Comparison of ENCODE assay signal across 10 cellular contexts in genomic region chr4:2858451-2859217, GRCh38. TPM values are rescaled to one million over a fixed set of nuclear protein-coding genes. Genes with fewer than 3 reads are reported as not detected.
A peak's percentile ranks its signal among the peaks of the same experiment; 100 is the strongest.
DNase-seq lines count a peak whose midpoint lies in the region; ATAC-seq and TF ChIP-seq lines count a peak whose summit lies in the region.
"Had no signal": no experiment of that assay in that cellular context is flagged by ENCODE, and none has a peak within 500 bp of the region (broad histone marks: within the 10 kb centered on the region; RNA-seq: fewer than 3 reads in every experiment).

No MANE protein-coding gene starts in this region.

- no peak overlapping the region for H3K9ac ChIP-seq in mammary epithelial cell (ENCODE audit: insufficient read depth, low read length)

- no peaks in the 10 kb centered on the region for H3K27me3 Mint-ChIP-seq in activated naive CD4-positive, alpha-beta T cell treated with anti-CD3 and anti-CD28 coated beads, Interleukin-2, amount 50 U/mL, for 24 hours

- peaks cover 1% of the 10 kb centered on the region for H3K36me3 Mint-ChIP-seq in activated naive CD4-positive, alpha-beta T cell treated with anti-CD3 and anti-CD28 coated beads, Interleukin-2, amount 50 U/mL, for 24 hours
- H3K36me3 Mint-ChIP-seq in activated naive CD4-positive, alpha-beta T cell treated with anti-CD3 and anti-CD28 coated beads, Interleukin-2, amount 50 U/mL, for 72 hours: peaks cover 7 to 32% of the 10 kb centered on the region in 2 donors

- H3K4me1 ChIP-seq in mammary epithelial cell (ENCODE audit: insufficient read depth, low read length): no peaks in the 10 kb centered on the region
- H3K4me1 ChIP-seq in lower lobe of right lung: peaks cover 94% of the 10 kb centered on the region
- peaks cover 76% of the 10 kb centered on the region for H3K4me1 ChIP-seq in upper lobe of right lung

- H3K4me3 Mint-ChIP-seq in activated naive CD4-positive, alpha-beta T cell treated with anti-CD3 and anti-CD28 coated beads, Interleukin-2, amount 50 U/mL, for 24 hours: no peak overlapping the region

- no peaks in the 10 kb centered on the region for H4K20me1 ChIP-seq in mammary epithelial cell (ENCODE audit: insufficient read depth, low read length)

- ATAC-seq in activated naive CD4-positive, alpha-beta T cell treated with anti-CD3 and anti-CD28 coated beads, Interleukin-2, amount 50 U/mL, for 72 hours: no peak
- no peak for ATAC-seq in lower lobe of right lung
- peak; percentile 36 for ATAC-seq in upper lobe of right lung
- ATAC-seq in GM18909 (IDR thresholded peaks at IDR 0.05; ENCODE audit: poor library complexity, unreplicated experiment): no peak
- ATAC-seq: A549 had no signal

- in situ Hi-C loops in mammary epithelial cell (cut with MboI; ENCODE audit: low sequenced_read_pairs in 2 of 2): no loop called here

- CTCF ChIA-PET in mammary epithelial cell (lab: Charles Lee; ENCODE audit: low non-redundant PET): no interaction called here

- peak overlapping the region; percentile 76 for H3K27ac Mint-ChIP-seq in activated naive CD4-positive, alpha-beta T cell treated with anti-CD3 and anti-CD28 coated beads, Interleukin-2, amount 50 U/mL, for 24 hours
- no peak overlapping the region for H3K27ac Mint-ChIP-seq in activated naive CD4-positive, alpha-beta T cell treated with anti-CD3 and anti-CD28 coated beads, Interleukin-2, amount 50 U/mL, for 72 hours

- no peak overlapping the region for H3K27ac ChIP-seq in mammary epithelial cell (ENCODE audit: insufficient read depth, low read depth, low read length)
- peak overlapping the region; percentile 56 for H3K27ac ChIP-seq in lower lobe of right lung
- peak overlapping the region; percentile 49 for H3K27ac ChIP-seq in upper lobe of right lung
- H3K27ac ChIP-seq: A549 had no signal

- dilution Hi-C loops in mammary epithelial cell (cut with HindIII; ENCODE audit: low sequenced_read_pairs): no loop called here

- no TSS peak for BruUV-seq in mammary epithelial cell (replicated peaks; lab: Mats Ljungman, UMichigan)

- H3K9me3 ChIP-seq in mammary epithelial cell (replicated peaks; ENCODE audit: insufficient read depth, low read length) (no peaks in the 10 kb centered on the region), lower lobe of right lung (no peaks in the 10 kb centered on the region), upper lobe of right lung (no peaks in the 10 kb centered on the region)
- H3K9me3 ChIP-seq: A549 had no signal

- TF ChIP-seq CTCF in mammary epithelial cell (conservative IDR thresholded peaks at IDR 0.05 in 1 of 2, IDR thresholded peaks at IDR 0.05 in 1 of 2; ENCODE audit: extremely low read depth in 1 of 2, insufficient read depth in 1 of 2, low read depth in 1 of 2, low read length in 2 of 2) (no peak), lower lobe of right lung (IDR thresholded peaks at IDR 0.05) (no peak), upper lobe of right lung (IDR thresholded peaks at IDR 0.05) (no peak)

- no peaks in the 10 kb centered on the region for H3K9me3 Mint-ChIP-seq in activated naive CD4-positive, alpha-beta T cell treated with anti-CD3 and anti-CD28 coated beads, Interleukin-2, amount 50 U/mL, for 24 hours
- H3K9me3 Mint-ChIP-seq in activated naive CD4-positive, alpha-beta T cell treated with anti-CD3 and anti-CD28 coated beads, Interleukin-2, amount 50 U/mL, for 72 hours: no peaks in the 10 kb centered on the region

- no peak overlapping the region for H2AFZ ChIP-seq in mammary epithelial cell (ENCODE audit: low read depth, low read length)

- no peak overlapping the region for H3K4me3 ChIP-seq in mammary epithelial cell (replicated peaks in 1 of 3; ENCODE audit: insufficient read depth in 1 of 3, low read depth in 2 of 3, low read length in 3 of 3)
- no peak overlapping the region for H3K4me3 ChIP-seq in lower lobe of right lung
- H3K4me3 ChIP-seq in upper lobe of right lung: no peak overlapping the region
- H3K4me3 ChIP-seq: A549 had no signal

- no peak for DNase-seq in activated naive CD4-positive, alpha-beta T cell treated with anti-CD3 and anti-CD28 coated beads, Interleukin-2, amount 50 U/mL, for 72 hours (ENCODE audit: low spot score in 2 of 2)
- DNase-seq in mammary epithelial cell: peak; percentile 11
- DNase-seq in lower lobe of right lung: no peak
- DNase-seq in upper lobe of right lung: no peak
- DNase-seq in NCI-H345 treated with DMSO at 0.1 percent for 48 hours (lab: John Stamatoyannopoulos, UW; ENCODE audit: unreplicated experiment): no peak
- DNase-seq in HT-29 (ENCODE audit: low spot score): no peak
- DNase-seq: NCI-H1417 treated with DMSO at 0.1 percent for 48 hours had no signal

- no peak overlapping the region for H3K4me2 ChIP-seq in mammary epithelial cell (ENCODE audit: insufficient read depth, low read depth, low read length)
- H3K4me2 ChIP-seq: A549 had no signal

- 92% methylated on average over 7 of the region's 7 CpGs for WGBS in mammary epithelial cell (ENCODE audit: low coverage, missing lambda C conversion rate)

- H3K79me2 ChIP-seq in mammary epithelial cell (ENCODE audit: insufficient read depth, low read length): peaks cover 99% of the 10 kb centered on the region

- peaks cover 9% of the 10 kb centered on the region for H3K36me3 ChIP-seq in mammary epithelial cell (ENCODE audit: insufficient read depth, low read length)
- peaks cover 20% of the 10 kb centered on the region for H3K36me3 ChIP-seq in lower lobe of right lung
- peaks cover 14% of the 10 kb centered on the region for H3K36me3 ChIP-seq in upper lobe of right lung

- H3K4me1 Mint-ChIP-seq in activated naive CD4-positive, alpha-beta T cell treated with anti-CD3 and anti-CD28 coated beads, Interleukin-2, amount 50 U/mL, for 24 hours: peaks cover 93% of the 10 kb centered on the region

- no peaks in the 10 kb centered on the region for H3K27me3 ChIP-seq in mammary epithelial cell (ENCODE audit: insufficient read depth, low read length)
- H3K27me3 ChIP-seq in lower lobe of right lung (ENCODE audit: low read depth): no peaks in the 10 kb centered on the region
- H3K27me3 ChIP-seq in upper lobe of right lung: no peaks in the 10 kb centered on the region

- intact Hi-C loops in mammary epithelial cell (cut with micrococcal nuclease) (no loop called here), lower lobe of right lung (cut with DNase I) (no loop called here), upper lobe of right lung (cut with DNase I) (no loop called here)

RNA-seq across cellular contexts. Expression of gene ADD1, which starts 15.0 kb away (rescaled TPM):
- total RNA-seq in activated naive CD4-positive, alpha-beta T cell treated with anti-CD3 and anti-CD28 coated beads, Interleukin-2, amount 50 U/mL, for 72 hours: 100 to 1,000 TPM; 216 to 239 TPM
- total RNA-seq in mammary epithelial cell (100 to 1,000 TPM; 112 to 167 TPM), lower lobe of right lung (279 TPM), upper lobe of right lung (286 TPM)
- 94.4 TPM for polyA plus RNA-seq in mammary epithelial cell
- 232 TPM for polyA minus RNA-seq in mammary epithelial cell
- 125 and 167 TPM in 2 replicates for total RNA-seq in HT-29 (2014; rRNA removed; shearing (Covaris generic))
